15 cellular contexts compared by ENCODE assay signal in genomic region chr7:94243312-94243711, GRCh38.
DNase-seq lines count a peak whose midpoint lies in the region; ATAC-seq and TF ChIP-seq lines count a peak whose summit lies in the region.
"Had no signal": no experiment of that assay in that cellular context is flagged by ENCODE, and none has a peak within 500 bp of the region (broad histone marks: within the 10 kb centered on the region; RNA-seq: fewer than 3 reads in every experiment).

No MANE protein-coding gene starts in this region.

- H3K27ac ChIP-seq in GM23248, result no peak overlapping the region
- H3K27ac ChIP-seq in endodermal cell (ENCODE audit: low read depth, low read length), result no peak overlapping the region

- no peaks in the 10 kb centered on the region for H3K79me2 ChIP-seq in GM23248 (ENCODE audit: insufficient read depth)

- H3K36me3 ChIP-seq in GM23248 (ENCODE audit: low read depth) (no peaks in the 10 kb centered on the region), endodermal cell (ENCODE audit: control insufficient read depth, insufficient read depth, low read length) (no peaks in the 10 kb centered on the region)

- H3K27me3 Mint-ChIP-seq in endodermal cell (ENCODE audit: insufficient read depth) (peaks cover 39% of the 10 kb centered on the region), nephron progenitor cell (ENCODE audit: low read depth, poor library complexity) (peaks cover 95% of the 10 kb centered on the region)
- H3K27me3 Mint-ChIP-seq in activated CD4-positive, alpha-beta T cell treated with anti-CD3 and anti-CD28 coated beads, Interleukin-2, amount 10 ng/mL, durations not matched to agents 24 days and 14 days, result peaks cover 1% of the 10 kb centered on the region
- H3K27me3 Mint-ChIP-seq: B cell; CD4-positive, alpha-beta memory T cell had no signal

- no peak overlapping the region for H3K9ac ChIP-seq in GM23248
- H3K9ac ChIP-seq in endodermal cell (ENCODE audit: extremely low read depth, low read length, poor library complexity, severe bottlenecking), result no peak overlapping the region

- in situ Hi-C loops in GM23248 (cut with MboI), result loop anchor here (25.0 kb wide), 1 partner anchor 456 kb away; no protein-coding TSS in a partner anchor

- H3K9me3 Mint-ChIP-seq in endodermal cell, result no peaks in the 10 kb centered on the region
- H3K9me3 Mint-ChIP-seq in nephron progenitor cell, result no peaks in the 10 kb centered on the region
- H3K9me3 Mint-ChIP-seq in activated CD4-positive, alpha-beta T cell treated with anti-CD3 and anti-CD28 coated beads, Interleukin-2, amount 10 ng/mL, durations not matched to agents 24 days and 14 days, result no peaks in the 10 kb centered on the region

- H3K9me3 ChIP-seq in GM23248 (ENCODE audit: low read depth) (no peaks in the 10 kb centered on the region), endodermal cell (ENCODE audit: control insufficient read depth, low read length) (no peaks in the 10 kb centered on the region)

- H3K4me1 Mint-ChIP-seq in endodermal cell (peaks cover 19% of the 10 kb centered on the region), nephron progenitor cell (peaks cover under 1% of the 10 kb centered on the region)
- peaks cover 2% of the 10 kb centered on the region for H3K4me1 Mint-ChIP-seq in activated CD4-positive, alpha-beta T cell treated with anti-CD3 and anti-CD28 coated beads, Interleukin-2, amount 10 ng/mL, durations not matched to agents 24 days and 14 days
- H3K4me1 Mint-ChIP-seq: CD4-positive, alpha-beta memory T cell had no signal

- H3K4me3 Mint-ChIP-seq in endodermal cell (no peak overlapping the region), nephron progenitor cell (no peak overlapping the region)
- no peak overlapping the region for H3K4me3 Mint-ChIP-seq in activated CD4-positive, alpha-beta T cell treated with anti-CD3 and anti-CD28 coated beads, Interleukin-2, amount 10 ng/mL, durations not matched to agents 24 days and 14 days
- H3K4me3 Mint-ChIP-seq: B cell; CD4-positive, alpha-beta memory T cell had no signal

- 62 to 70% methylated on average over 7 of the region's 7 CpGs for WGBS in GM23248 (ENCODE audit: low coverage in 1 of 2, low lambda C conversion rate in 2 of 2, missing lambda C conversion rate in 2 of 2), 2 experiments
- 86% methylated on average over 6 to 7 of the region's 7 CpGs for WGBS in endodermal cell (ENCODE audit: insufficient coverage in 1 of 2, insufficient read length in 1 of 2), 2 experiments

- no peaks in the 10 kb centered on the region for H4K20me1 ChIP-seq in GM23248 (ENCODE audit: insufficient read depth)

- no peak overlapping the region for H3K27ac Mint-ChIP-seq in endodermal cell
- no peak overlapping the region for H3K27ac Mint-ChIP-seq in nephron progenitor cell
- H3K27ac Mint-ChIP-seq in activated CD4-positive, alpha-beta T cell treated with anti-CD3 and anti-CD28 coated beads, Interleukin-2, amount 10 ng/mL, durations not matched to agents 24 days and 14 days, result no peak overlapping the region
- H3K27ac Mint-ChIP-seq: B cell; CD4-positive, alpha-beta memory T cell had no signal

- H3K36me3 Mint-ChIP-seq in endodermal cell (ENCODE audit: low read depth) (no peaks in the 10 kb centered on the region), nephron progenitor cell (ENCODE audit: low read depth) (no peaks in the 10 kb centered on the region)
- no peaks in the 10 kb centered on the region for H3K36me3 Mint-ChIP-seq in activated CD4-positive, alpha-beta T cell treated with anti-CD3 and anti-CD28 coated beads, Interleukin-2, amount 10 ng/mL, durations not matched to agents 24 days and 14 days (ENCODE audit: low read depth)
- H3K36me3 Mint-ChIP-seq: CD4-positive, alpha-beta memory T cell had no signal

- H3K4me1 ChIP-seq in GM23248 (ENCODE audit: insufficient read depth) (peaks cover 11% of the 10 kb centered on the region; the same call in 1 of the 2 replicates), endodermal cell (ENCODE audit: control insufficient read depth, insufficient read depth, low read length) (peaks cover 8% of the 10 kb centered on the region)

- H3K4me3 ChIP-seq in GM23248 (no peak overlapping the region), endodermal cell (ENCODE audit: low read length) (no peak overlapping the region), foreskin fibroblast (ENCODE audit: low read depth in 1 of 2, low read length in 2 of 2) (no peak overlapping the region)

- DNase-seq in GM23248, result no peak
- DNase-seq in NCI-H69 (lab: John Stamatoyannopoulos, UW), result peak; percentile 20
- peak; percentile 67 for DNase-seq in endodermal cell
- DNase-seq in nephron progenitor cell, result peak; percentile 3
- no peak for DNase-seq in foreskin fibroblast
- DNase-seq in NCI-H446 (lab: John Stamatoyannopoulos, UW), result no peak
- no peak for DNase-seq in activated CD4-positive, alpha-beta T cell treated with anti-CD3 and anti-CD28 coated beads, Interleukin-2, amount 10 ng/mL, durations not matched to agents 24 days and 14 days
- DNase-seq: ACHN; C1 segment of cervical spinal cord; CD4-positive, alpha-beta memory T cell; DND-41; GF-D8; H7 had no signal

- no peaks in the 10 kb centered on the region for H3F3A ChIP-seq in GM23248 (ENCODE audit: insufficient read depth)

- 0 out of 2 replicates have a peak overlapping the region, but pooled peaks have one; percentile 14 for H2AFZ ChIP-seq in GM23248

- intact Hi-C loops in activated CD4-positive, alpha-beta T cell treated with anti-CD3 and anti-CD28 coated beads, Interleukin-2, amount 10 ng/mL, durations not matched to agents 24 days and 14 days (cut with micrococcal nuclease), result no loop called here

- no peak overlapping the region for H3K4me2 ChIP-seq in GM23248 (ENCODE audit: unreplicated experiment)

- H3K9me2 ChIP-seq in GM23248 (ENCODE audit: insufficient read depth), result no peaks in the 10 kb centered on the region; the same call in 1 of the 2 replicates

- no peaks in the 10 kb centered on the region for H3K27me3 ChIP-seq in GM23248 (replicated peaks; ENCODE audit: insufficient read depth)
- peaks cover 31% of the 10 kb centered on the region for H3K27me3 ChIP-seq in endodermal cell (ENCODE audit: control insufficient read depth, insufficient read depth, low read length, poor library complexity, severe bottlenecking)

- TF ChIP-seq CTCF in endodermal cell (conservative IDR thresholded peaks at IDR 0.05), result peak; percentile 58
- TF ChIP-seq CTCF in nephron progenitor cell (IDR thresholded peaks at IDR 0.05), result no peak
- no peak for TF ChIP-seq CTCF in foreskin fibroblast (IDR thresholded peaks at IDR 0.05; ENCODE audit: low read depth, low read length)

- ATAC-seq in activated CD4-positive, CD25-positive, alpha-beta regulatory T cell treated with anti-CD3 and anti-CD28 coated beads, Interleukin-2, amount 50 U/mL, for 24 hours, result no peak

Comparison
In these comparisons a context has a peak if more than half of its experiments do, and no peak if none do; other contexts are left out.
1. DNase-seq: peak in NCI-H69 (single experiment), endodermal cell (single experiment) and nephron progenitor cell (single experiment); none in GM23248 (single experiment), foreskin fibroblast (0 of 2), NCI-H446 (0 of 2) and activated CD4-positive, alpha-beta T cell treated with anti-CD3 and anti-CD28 coated beads, Interleukin-2, amount 10 ng/mL, durations not matched to agents 24 days and 14 days (single experiment).